8 cellular contexts compared by ENCODE assay signal in genomic region chr4:2260336-2261109, GRCh38. TPM values are rescaled to one million over a fixed set of nuclear protein-coding genes. Genes with fewer than 3 reads are reported as not detected.
DNase-seq lines count a peak whose midpoint lies in the region; ATAC-seq and TF ChIP-seq lines count a peak whose summit lies in the region.

No MANE protein-coding gene starts in this region.

- H3K27me3 ChIP-seq in dorsolateral prefrontal cortex, result no peaks in the 10 kb centered on the region
- H3K27me3 ChIP-seq in mononuclear cell (ENCODE audit: insufficient read depth, low read length), result no peaks in the 10 kb centered on the region

- H3K4me1 ChIP-seq in mononuclear cell (ENCODE audit: insufficient read depth, low read length), result peaks cover 23% of the 10 kb centered on the region

- H3K9me3 ChIP-seq in mononuclear cell (ENCODE audit: low read depth, low read length), result no peaks in the 10 kb centered on the region

- DNase-seq in stimulated activated CD8-positive, alpha-beta memory T cell treated with anti-CD3 and anti-CD28 coated beads, Interleukin-12 subunit alpha, Interleukin-12 subunit beta, amount 100 ng/mL, for 4 hours (ENCODE audit: low read depth), result peak; percentile 0
- no peak for DNase-seq in stimulated activated CD8-positive, alpha-beta memory T cell treated with anti-CD3 and anti-CD28 coated beads, Interleukin-4, amount 100 ng/mL, for 48 hours
- peak in 9 of 10 donors; percentile 9 to 45 (median 27) for DNase-seq in dorsolateral prefrontal cortex
- no peak for DNase-seq in NCI-H1930 (lab: John Stamatoyannopoulos, UW)
- DNase-seq in RKO (ENCODE audit: low spot score), result no peak

- peak overlapping the region; percentile 8 to 97 (median 87) for H3K27ac ChIP-seq in dorsolateral prefrontal cortex

- no peak for TF ChIP-seq CTCF in dorsolateral prefrontal cortex (IDR thresholded peaks at IDR 0.05 in 54 of 56, conservative IDR thresholded peaks at IDR 0.05 in 2 of 56; ENCODE audit: low read depth in 1 of 56, partially characterized antibody in 56 of 56)

- ATAC-seq in HG02623 (IDR thresholded peaks at IDR 0.05; ENCODE audit: unreplicated experiment) (no peak), HG02970 (IDR thresholded peaks at IDR 0.05; ENCODE audit: low FRiP score, unreplicated experiment) (no peak)

- intact Hi-C loops in dorsolateral prefrontal cortex (cut with DNase I), result loop anchor here (2.0 to 10.0 kb wide), 5 partner anchors 18 to 253 kb away; partner anchors contain the start of genes CFAP99 (in 1 of the 2), HAUS3 (in 1 of the 2), NELFA (in 1 of the 2) and POLN (in 1 of the 2)

- H3K4me3 ChIP-seq in dorsolateral prefrontal cortex, result peak overlapping the region; percentile 52 to 97 (median 85)
- peak overlapping the region; percentile 57 for H3K4me3 ChIP-seq in mononuclear cell (ENCODE audit: low read length)

RNA-seq across cellular contexts. Expression of gene MXD4, which starts 1.4 kb away (rescaled TPM):
- total RNA-seq in dorsolateral prefrontal cortex (100 to 1,000 TPM in 7 of 120 experiments, 10 to 100 TPM in 113; 40.2 to 134 (median 61.9) TPM), mononuclear cell (36.1 TPM)

RNA-seq across cellular contexts. Expression of gene HAUS3, which starts 18.6 kb away (rescaled TPM):
- total RNA-seq in dorsolateral prefrontal cortex (10 to 100 TPM; 13.0 to 29.2 (median 19.3) TPM), mononuclear cell (77.2 TPM)

RNA-seq across cellular contexts. Expression of gene POLN, which starts 18.6 kb away (rescaled TPM):
- 10 to 100 TPM in 118 of 120 experiments, 1 to 10 TPM in 2; 9.4 to 50.0 (median 23.7) TPM for total RNA-seq in dorsolateral prefrontal cortex
- total RNA-seq in mononuclear cell, result 1.4 TPM

Comparison
In these comparisons a context has a peak if more than half of its experiments do, and no peak if none do; other contexts are left out.
1. DNase-seq: peak in stimulated activated CD8-positive, alpha-beta memory T cell treated with anti-CD3 and anti-CD28 coated beads, Interleukin-12 subunit alpha, Interleukin-12 subunit beta, amount 100 ng/mL, for 4 hours (single experiment) and dorsolateral prefrontal cortex (9 of 10); none in stimulated activated CD8-positive, alpha-beta memory T cell treated with anti-CD3 and anti-CD28 coated beads, Interleukin-4, amount 100 ng/mL, for 48 hours (single experiment), NCI-H1930 (0 of 2) and RKO (single experiment).